29 cellular contexts compared by ENCODE assay signal in the genomic region with DNA sequence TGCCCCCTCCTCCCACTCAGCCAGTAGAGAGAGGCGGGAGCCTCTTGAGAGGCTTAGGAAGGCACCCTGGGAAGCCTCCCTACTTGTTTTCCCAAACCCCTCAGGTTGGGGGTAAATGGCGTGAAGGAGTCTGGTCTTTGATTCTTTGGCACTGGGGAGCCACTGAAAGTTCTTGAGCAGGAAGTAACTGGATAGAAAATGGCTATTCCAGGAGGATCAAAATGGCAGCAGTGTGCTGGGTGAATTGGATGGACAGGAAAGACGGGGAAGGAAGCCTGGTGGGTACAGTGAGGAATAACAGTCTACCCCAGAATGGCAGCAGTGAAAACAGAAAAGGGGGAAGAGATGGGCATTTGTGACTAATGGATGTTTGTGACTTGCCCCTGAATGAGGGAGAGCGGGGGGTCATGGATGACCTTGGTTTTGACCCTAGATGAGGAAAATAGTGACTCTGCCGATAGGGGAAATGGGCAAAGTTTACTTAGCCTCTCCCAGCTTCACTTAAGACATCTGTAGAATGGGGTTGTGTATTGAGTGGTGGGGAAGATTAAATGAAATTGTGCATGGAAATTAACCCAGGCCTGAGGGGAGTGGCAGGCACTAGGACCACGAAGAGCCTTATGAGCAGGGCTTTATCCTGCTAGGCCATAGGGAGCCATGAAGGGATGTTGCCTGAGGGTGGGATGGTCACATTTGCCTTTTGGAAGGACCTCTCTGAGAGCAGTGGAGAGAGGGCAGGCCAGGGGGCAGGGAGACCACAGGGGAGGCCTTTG. TPM values are rescaled to one million over a fixed set of nuclear protein-coding genes. Genes with fewer than 3 reads are reported as not detected.
DNase-seq lines count a peak whose midpoint lies in the region; ATAC-seq and TF ChIP-seq lines count a peak whose summit lies in the region.
"Had no signal": no experiment of that assay in that cellular context is flagged by ENCODE, and none has a peak within 500 bp of the region (broad histone marks: within the 10 kb centered on the region; RNA-seq: fewer than 3 reads in every experiment).

No MANE protein-coding gene starts in this region.

- DNase-seq in HCT116 (ENCODE audit: low read depth, low spot score) (no peak), body of pancreas (no peak), mesenchymal stem cell (no peak), transverse colon (no peak), AG20443 (ENCODE audit: low spot score) (no peak)
- DNase-seq: ACHN; activated CD4-positive, alpha-beta T cell treated with anti-CD3 and anti-CD28 coated beads for 48 hours; activated CD8-positive, alpha-beta memory T cell treated with anti-CD3 and anti-CD28 coated beads for 24 hours; activated effector memory CD4-positive, alpha-beta T cell treated with Interleukin-2 at 50 U/mL for 16 hours; activated T-cell treated with anti-CD3 and anti-CD28 coated beads for 4 hours; CD8-positive, alpha-beta memory T cell; colonic mucosa; effector memory CD4-positive, alpha-beta T cell; EL; erythroblast; islet precursor cell; left ventricle myocardium inferior; NCI-H2107; NCI-H345; NCI-H69; Peyer's patch; SHP77; stimulated activated naive CD4-positive, alpha-beta T cell had no signal

- CTCF ChIA-PET in HCT116 (lab: Charles Lee), result no interaction called here

- no peak overlapping the region for H3K27ac ChIP-seq in HCT116 (ENCODE audit: low read depth, low read length)
- H3K27ac ChIP-seq in body of pancreas, result peak overlapping the region in 3 of 4 donors; percentile 67 to 75 (median 73)
- no peak overlapping the region for H3K27ac ChIP-seq in mesenchymal stem cell (ENCODE audit: low read length, poor library complexity, severe bottlenecking)
- peak overlapping the region; percentile 39 to 69 (median 64) for H3K27ac ChIP-seq in transverse colon
- H3K27ac ChIP-seq: left ventricle myocardium inferior, suprapubic skin had no signal

- TF ChIP-seq POLR2A in HCT116 (IDR thresholded peaks at IDR 0.05; ENCODE audit: borderline replicate concordance, extremely low read depth, insufficient read depth, insufficient read length) (no peak), body of pancreas (IDR thresholded peaks at IDR 0.05) (no peak), transverse colon (IDR thresholded peaks at IDR 0.05) (no peak)

- TF ChIP-seq CTCF in HCT116 (IDR thresholded peaks at IDR 0.05 in 2 of 3, conservative IDR thresholded peaks at IDR 0.05 in 1 of 3; ENCODE audit: borderline replicate concordance in 1 of 3, insufficient read depth in 1 of 3, low read depth in 2 of 3, low read length in 2 of 3) (no peak), body of pancreas (IDR thresholded peaks at IDR 0.05) (no peak), transverse colon (IDR thresholded peaks at IDR 0.05) (no peak)

- H3K79me1 ChIP-seq in mesenchymal stem cell (replicated peaks; ENCODE audit: low read length, poor library complexity, severe bottlenecking), result peaks cover 44% of the 10 kb centered on the region

- peak overlapping the region; percentile 91 for H4K91ac ChIP-seq in mesenchymal stem cell (ENCODE audit: low read length)

- H2AK5ac ChIP-seq in mesenchymal stem cell (ENCODE audit: low read length, severe bottlenecking), result peak overlapping the region; percentile 86

- H2BK5ac ChIP-seq in mesenchymal stem cell (ENCODE audit: low read depth, low read length, poor library complexity, severe bottlenecking), result no peak overlapping the region

- H4K8ac ChIP-seq in mesenchymal stem cell (ENCODE audit: low read length), result peak overlapping the region; percentile 92

- no TSS peak for BruUV-seq in HCT116 (replicated peaks; lab: Mats Ljungman, UMichigan)

- no peak overlapping the region for H2BK120ac ChIP-seq in mesenchymal stem cell (ENCODE audit: low read depth, low read length)

- no peaks in the 10 kb centered on the region for H3K36me3 ChIP-seq in HCT116 (ENCODE audit: control insufficient read depth in 1 of 2, insufficient read depth in 2 of 2, low read length in 2 of 2)
- no peaks in the 10 kb centered on the region for H3K36me3 ChIP-seq in body of pancreas (replicated peaks in 1 of 2; ENCODE audit: insufficient read depth in 1 of 2, low read depth in 2 of 2)
- peaks cover 0 to 3% of the 10 kb centered on the region in 2 experiments for H3K36me3 ChIP-seq in mesenchymal stem cell (ENCODE audit: control insufficient read depth in 1 of 2, insufficient read depth in 2 of 2, low read depth in 1 of 2, low read length in 2 of 2)
- no peaks in the 10 kb centered on the region for H3K36me3 ChIP-seq in transverse colon
- H3K36me3 ChIP-seq: cardiac muscle cell, colonic mucosa, left ventricle myocardium inferior, Peyer's patch, suprapubic skin had no signal

- H3K9me3 ChIP-seq in HCT116 (ENCODE audit: control insufficient read depth in 1 of 2, insufficient read depth in 1 of 2, low read depth in 1 of 2, low read length in 2 of 2), result no peaks in the 10 kb centered on the region
- H3K9me3 ChIP-seq in body of pancreas, result no peaks in the 10 kb centered on the region
- H3K9me3 ChIP-seq in mesenchymal stem cell (ENCODE audit: control insufficient read depth, low read length), result no peaks in the 10 kb centered on the region
- no peaks in the 10 kb centered on the region for H3K9me3 ChIP-seq in transverse colon
- H3K9me3 ChIP-seq: colonic mucosa, left ventricle myocardium inferior, Peyer's patch, suprapubic skin had no signal

- no peak overlapping the region for H3K4me2 ChIP-seq in HCT116 (ENCODE audit: low read length)
- no peak overlapping the region for H3K4me2 ChIP-seq in mesenchymal stem cell (ENCODE audit: low read length, poor library complexity, severe bottlenecking)

- peak overlapping the region in 1 of 2 experiments; percentile 14 for H3K14ac ChIP-seq in mesenchymal stem cell (ENCODE audit: low read length in 2 of 2)

- TF ChIP-seq EP300 in transverse colon (IDR thresholded peaks at IDR 0.05; ENCODE audit: low read depth), result no peak

- H3K4me3 ChIP-seq in HCT116 (replicated peaks in 1 of 2; ENCODE audit: low read depth in 1 of 2, low read length in 2 of 2) (no peak overlapping the region), body of pancreas (no peak overlapping the region), mesenchymal stem cell (ENCODE audit: insufficient read depth in 1 of 2, low read depth in 1 of 2, low read length in 2 of 2) (no peak overlapping the region), transverse colon (no peak overlapping the region)
- H3K4me3 ChIP-seq: cardiac muscle cell, colonic mucosa, GM12878, left ventricle myocardium inferior, Peyer's patch, suprapubic skin had no signal

- peak overlapping the region; percentile 75 for H2BK15ac ChIP-seq in mesenchymal stem cell (ENCODE audit: low read depth, poor library complexity, severe bottlenecking)

- no peaks in the 10 kb centered on the region for H4K20me1 ChIP-seq in HCT116 (ENCODE audit: insufficient read depth)

- H3K4me1 ChIP-seq in HCT116 (ENCODE audit: control insufficient read depth in 1 of 2, insufficient read depth in 2 of 2, low read length in 2 of 2), result peaks cover 29 to 54% of the 10 kb centered on the region in 2 experiments
- H3K4me1 ChIP-seq in body of pancreas, result peaks cover 91% of the 10 kb centered on the region
- H3K4me1 ChIP-seq in mesenchymal stem cell (ENCODE audit: control insufficient read depth, insufficient read depth, low read depth, low read length), result peaks cover 40% of the 10 kb centered on the region
- H3K4me1 ChIP-seq in transverse colon, result peaks cover 20 to 60% (median 36%) of the 10 kb centered on the region in 4 donors

- intact Hi-C loops in HCT116 (cut with micrococcal nuclease) (no loop called here), body of pancreas (cut with DNase I) (no loop called here), transverse colon (cut with DNase I; ENCODE audit: low total_unique reads) (no loop called here)

- H2BK12ac ChIP-seq in mesenchymal stem cell (ENCODE audit: low read length in 2 of 2), result peak overlapping the region; percentile 90 to 96

- in situ Hi-C loops in transverse colon (cut with MboI; ENCODE audit: low pct_ligation_motif_present in 1 of 4, low pct_unique_long_range_greater_than_20kb in 1 of 4, low sequenced_read_pairs in 3 of 4), result no loop called here

- TF ChIP-seq RAD21 in HCT116 (IDR thresholded peaks at IDR 0.05; ENCODE audit: low read depth), result no peak

- ATAC-seq in HCT116 (no peak), body of pancreas (no peak), GM21737 (IDR thresholded peaks at IDR 0.05; ENCODE audit: unreplicated experiment) (no peak)
- ATAC-seq in activated CD4-positive, CD25-positive, alpha-beta regulatory T cell treated with anti-CD3 and anti-CD28 coated beads, Interleukin-2, amount 50 U/mL, for 24 hours, result no peak
- ATAC-seq: GM12878 had no signal

- peak overlapping the region; percentile 65 to 97 for H3K18ac ChIP-seq in mesenchymal stem cell (ENCODE audit: low read depth in 1 of 2, low read length in 2 of 2)

- H3K27me3 ChIP-seq in HCT116 (ENCODE audit: insufficient read depth, low read length) (no peaks in the 10 kb centered on the region), body of pancreas (no peaks in the 10 kb centered on the region), mesenchymal stem cell (ENCODE audit: control insufficient read depth in 1 of 2, insufficient read depth in 1 of 2, low read length in 2 of 2) (peaks cover 0 to 4% of the 10 kb centered on the region in 2 experiments), transverse colon (no peaks in the 10 kb centered on the region)
- H3K27me3 ChIP-seq: cardiac muscle cell, colonic mucosa, Peyer's patch, suprapubic skin had no signal

- peak overlapping the region in 1 of 2 experiments; percentile 77 for H3K23ac ChIP-seq in mesenchymal stem cell (ENCODE audit: low read length in 2 of 2)

- H3K79me2 ChIP-seq in HCT116 (ENCODE audit: insufficient read depth, low read length), result peaks cover 90% of the 10 kb centered on the region

- H2AFZ ChIP-seq in HCT116 (ENCODE audit: low read depth, low read length, poor library complexity, severe bottlenecking) (no peak overlapping the region), mesenchymal stem cell (ENCODE audit: low read depth, low read length) (no peak overlapping the region)

- WGBS in body of pancreas, 2 donors, result 66 to 70% methylated on average over 6 of the region's 6 CpGs
- 87% methylated on average over 5 of the region's 6 CpGs for WGBS in mesenchymal stem cell
- 58 to 64% methylated on average over 5 to 6 of the region's 6 CpGs for WGBS in transverse colon (ENCODE audit: low coverage in 1 of 2), 2 donors

- H3K9ac ChIP-seq in HCT116 (ENCODE audit: low read length), result no peak overlapping the region
- no peak overlapping the region for H3K9ac ChIP-seq in mesenchymal stem cell (ENCODE audit: low read length)

- no peaks in the 10 kb centered on the region for H3K9me2 ChIP-seq in HCT116 (ENCODE audit: insufficient read depth)

- RAD21 ChIA-PET in HCT116 (lab: Charles Lee; ENCODE audit: low non-redundant PET in 1 of 2, low total read pairs in 2 of 2, uncharacterized antibody in 2 of 2, unreplicated experiment in 2 of 2), result no interaction called here

- H3K4ac ChIP-seq in mesenchymal stem cell (ENCODE audit: low read depth in 1 of 2, low read length in 2 of 2), result peak overlapping the region; percentile 42 to 79

- POLR2A ChIA-PET in HCT116 (lab: Charles Lee), result no interaction called here

TF ChIP-seq in HCT116, 20 proteins besides CTCF, POLR2A, EP300 and RAD21 (continues in another document):
- TF ChIP-seq SP1 (IDR thresholded peaks at IDR 0.05; ENCODE audit: low read depth), result 0 out of 2 replicates have a peak, but pooled peaks have one; percentile 13

RNA-seq across cellular contexts. Expression of a gene that starts 32.7 kb away (rescaled TPM):
- total RNA-seq in HCT116 (2021; ENCODE audit: unreplicated experiment) (16.6 TPM), body of pancreas (10 to 100 TPM; 26.5 to 36.9 TPM), transverse colon (10 to 100 TPM; 17.7 to 32.9 (median 22.9) TPM)
- polyA plus RNA-seq in HCT116 (2012), result 20.3 and 22.4 TPM in 2 replicates
- polyA plus RNA-seq in mesenchymal stem cell (2013, experiment 1 of 2), result 48.1 TPM
- 46.7 TPM for polyA plus RNA-seq in mesenchymal stem cell (2013, experiment 2 of 2)
- polyA plus RNA-seq: CD8-positive, alpha-beta memory T cell; IgD-negative memory B cell had no signal

Comparison
In these comparisons a context has a peak if more than half of its experiments do, and no peak if none do; other contexts are left out.
1. H3K27ac ChIP-seq: peak in body of pancreas (3 of 4) and transverse colon (4 of 4); none in HCT116 (single experiment) and mesenchymal stem cell (single experiment).